In the genomic region with DNA sequence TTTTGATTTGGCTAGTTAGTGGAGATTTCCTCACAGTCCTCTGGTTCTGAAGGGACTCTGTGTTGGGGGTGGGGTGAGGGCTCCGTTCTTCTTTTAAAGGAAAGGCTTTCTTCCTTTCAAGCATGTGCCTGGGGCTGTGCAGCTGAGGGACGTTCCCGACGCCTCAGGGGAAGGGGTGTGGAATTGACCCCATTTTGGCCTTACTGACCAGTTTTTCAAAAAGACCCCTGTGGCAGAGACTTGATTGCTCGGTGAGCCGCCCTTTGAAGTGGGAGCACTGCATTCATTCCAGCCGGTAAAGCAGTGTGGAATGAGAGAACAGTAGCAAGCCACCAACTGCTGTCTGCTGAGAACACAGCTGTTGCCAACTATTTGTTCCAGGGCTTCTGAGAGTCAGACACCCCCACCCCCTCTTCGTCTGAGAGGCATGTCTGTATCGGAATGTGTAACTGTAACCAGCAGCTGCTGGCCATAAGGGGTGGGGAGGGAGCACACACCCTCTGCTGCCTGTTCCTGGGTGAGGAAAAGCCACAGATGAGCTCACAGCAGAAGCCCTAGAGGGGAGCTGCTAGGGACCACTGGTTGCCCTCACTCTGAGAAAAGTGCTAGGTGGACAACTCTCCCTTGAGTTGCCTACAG, we compare ENCODE assay signal across 8 cellular contexts. TPM values are rescaled to one million over a fixed set of nuclear protein-coding genes. Genes with fewer than 3 reads are reported as not detected.
DNase-seq lines count a peak whose midpoint lies in the region; ATAC-seq and TF ChIP-seq lines count a peak whose summit lies in the region.

No MANE protein-coding gene starts in this region.

- POLR2A ChIA-PET in activated CD8-positive, alpha-beta T cell treated with anti-CD3 and anti-CD28 coated beads for 36 hours (lab: Charles Lee): interaction anchor here (1.1 to 1.8 kb wide), 4 partner anchors 10 to 415 kb away, joined by 3 to 5 read pairs (median 4); no protein-coding TSS in a partner anchor
- POLR2A ChIA-PET in HEK293T (lab: Yijun Ruan, JAX): interaction anchor here (0.9 kb wide), 1 partner anchor 11 kb away, joined by 4 read pairs; no protein-coding TSS in a partner anchor

- no peak for TF ChIP-seq CTCF in HFF-Myc (IDR thresholded peaks at IDR 0.05; ENCODE audit: low read depth, low read length, missing control alignments)
- TF ChIP-seq CTCF in activated CD8-positive, alpha-beta T cell treated with anti-CD3 and anti-CD28 coated beads for 36 hours (IDR thresholded peaks at IDR 0.05): no peak
- TF ChIP-seq CTCF in gastroesophageal sphincter (IDR thresholded peaks at IDR 0.05): peak in 1 of 4 experiments; percentile 2

- no peaks in the 10 kb centered on the region for H3K27me3 ChIP-seq in gastroesophageal sphincter

- no peak overlapping the region for H3K27ac Mint-ChIP-seq in activated CD8-positive, alpha-beta T cell treated with anti-CD3 and anti-CD28 coated beads for 36 hours

- no peaks in the 10 kb centered on the region for H3K36me3 ChIP-seq in gastroesophageal sphincter

- intact Hi-C loops in activated CD8-positive, alpha-beta T cell treated with anti-CD3 and anti-CD28 coated beads for 36 hours (cut with micrococcal nuclease): no loop called here

- WGBS in gastroesophageal sphincter (ENCODE audit: low coverage in 1 of 2), 2 donors: 0% methylated on average over 3 of the region's 9 CpGs

- DNase-seq in HFF-Myc (ENCODE audit: extremely low read depth, low read depth): peak; percentile 90
- DNase-seq in activated CD8-positive, alpha-beta T cell treated with anti-CD3 and anti-CD28 coated beads for 36 hours: peak; percentile 53
- peak in 37 of 56 donors; percentile 11 to 55 (median 32) for DNase-seq in nucleus accumbens (lab: John Stamatoyannopoulos, UW)
- DNase-seq in HEK293T (ENCODE audit: extremely low spot score): no peak

- peak; percentile 34 for TF ChIP-seq EP300 in gastroesophageal sphincter (IDR thresholded peaks at IDR 0.05)

- peak overlapping the region; percentile 95 to 99 (median 96) for H3K27ac ChIP-seq in gastroesophageal sphincter

- peaks cover 13% of the 10 kb centered on the region for H3K36me3 Mint-ChIP-seq in activated CD8-positive, alpha-beta T cell treated with anti-CD3 and anti-CD28 coated beads for 36 hours (ENCODE audit: low read depth)

- CTCF ChIA-PET in activated CD8-positive, alpha-beta T cell treated with anti-CD3 and anti-CD28 coated beads for 36 hours (lab: Charles Lee): interaction anchor here (1.2 to 3.2 kb wide), 4 partner anchors 13 to 47 kb away, joined by 4 to 13 read pairs (median 6); no protein-coding TSS in a partner anchor
- CTCF ChIA-PET in HEK293T (lab: Yijun Ruan, JAX): interaction anchor here (0.7 to 2.5 kb wide), 3 partner anchors 12 to 557 kb away, joined by 3 to 6 read pairs (median 3); no protein-coding TSS in a partner anchor

- H3K4me1 Mint-ChIP-seq in activated CD8-positive, alpha-beta T cell treated with anti-CD3 and anti-CD28 coated beads for 36 hours (ENCODE audit: low read depth): peaks cover 65% of the 10 kb centered on the region

- H3K4me3 Mint-ChIP-seq in activated CD8-positive, alpha-beta T cell treated with anti-CD3 and anti-CD28 coated beads for 36 hours: peak overlapping the region; percentile 14

- peak; percentile 59 for ATAC-seq in activated CD8-positive, alpha-beta T cell treated with anti-CD3 and anti-CD28 coated beads for 36 hours
- ATAC-seq in gastroesophageal sphincter (peak; percentile 85), GM18511 (IDR thresholded peaks at IDR 0.05; ENCODE audit: unreplicated experiment) (no peak), HG02938 (IDR thresholded peaks at IDR 0.05; ENCODE audit: unreplicated experiment) (no peak), HG03196 (IDR thresholded peaks at IDR 0.05; ENCODE audit: unreplicated experiment) (no peak)

- H3K27me3 Mint-ChIP-seq in activated CD8-positive, alpha-beta T cell treated with anti-CD3 and anti-CD28 coated beads for 36 hours: no peaks in the 10 kb centered on the region

- peak overlapping the region; percentile 35 for H3K4me3 ChIP-seq in HFF-Myc (replicated peaks; ENCODE audit: low read depth, low read length)
- H3K4me3 ChIP-seq in gastroesophageal sphincter: peak overlapping the region; percentile 51 to 52

- peak; percentile 37 to 63 for TF ChIP-seq POLR2A in gastroesophageal sphincter (IDR thresholded peaks at IDR 0.05)

- H3K9me3 ChIP-seq in gastroesophageal sphincter: no peaks in the 10 kb centered on the region

- H3K4me1 ChIP-seq in gastroesophageal sphincter: peaks cover 41 to 100% (median 77%) of the 10 kb centered on the region in 3 donors

- H3K9me3 Mint-ChIP-seq in activated CD8-positive, alpha-beta T cell treated with anti-CD3 and anti-CD28 coated beads for 36 hours: no peaks in the 10 kb centered on the region

TF ChIP-seq in HEK293T, 16 proteins besides CTCF, POLR2A, EP300 and RAD21:
- TF ChIP-seq, protein P1, sequence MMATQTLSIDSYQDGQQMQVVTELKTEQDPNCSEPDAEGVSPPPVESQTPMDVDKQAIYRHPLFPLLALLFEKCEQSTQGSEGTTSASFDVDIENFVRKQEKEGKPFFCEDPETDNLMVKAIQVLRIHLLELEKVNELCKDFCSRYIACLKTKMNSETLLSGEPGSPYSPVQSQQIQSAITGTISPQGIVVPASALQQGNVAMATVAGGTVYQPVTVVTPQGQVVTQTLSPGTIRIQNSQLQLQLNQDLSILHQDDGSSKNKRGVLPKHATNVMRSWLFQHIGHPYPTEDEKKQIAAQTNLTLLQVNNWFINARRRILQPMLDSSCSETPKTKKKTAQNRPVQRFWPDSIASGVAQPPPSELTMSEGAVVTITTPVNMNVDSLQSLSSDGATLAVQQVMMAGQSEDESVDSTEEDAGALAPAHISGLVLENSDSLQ (IDR thresholded peaks at IDR 0.05): no peak
- no peak for TF ChIP-seq ARNT (IDR thresholded peaks at IDR 0.05)
- no peak for TF ChIP-seq ELF4 (IDR thresholded peaks at IDR 0.05)
- no peak for TF ChIP-seq ZNF384 (IDR thresholded peaks at IDR 0.05)
- no peak for TF ChIP-seq FOXK2 (IDR thresholded peaks at IDR 0.05)
- TF ChIP-seq SUZ12 (IDR thresholded peaks at IDR 0.05): no peak
- no peak for TF ChIP-seq TARDBP (IDR thresholded peaks at IDR 0.05)
- no peak for TF ChIP-seq LEF1 (IDR thresholded peaks at IDR 0.05; ENCODE audit: borderline replicate concordance)
- TF ChIP-seq NFRKB (IDR thresholded peaks at IDR 0.05): no peak
- no peak for TF ChIP-seq L3MBTL2 (conservative IDR thresholded peaks at IDR 0.05)
- no peak for TF ChIP-seq HDGF (IDR thresholded peaks at IDR 0.05; ENCODE audit: borderline replicate concordance)
- TF ChIP-seq CTBP1 (IDR thresholded peaks at IDR 0.05; ENCODE audit: borderline replicate concordance): no peak

RNA-seq across cellular contexts. Expression of a gene that starts 33.1 kb away (rescaled TPM):
- total RNA-seq in activated CD8-positive, alpha-beta T cell treated with anti-CD3 and anti-CD28 coated beads for 36 hours: 10 to 100 TPM; 11.4 to 12.7 TPM
- 100 to 1,000 TPM; 125 to 142 (median 132) TPM for total RNA-seq in gastroesophageal sphincter

Comparison
In these comparisons a context has a peak if more than half of its experiments do, and no peak if none do; other contexts are left out.
1. ATAC-seq: peak in activated CD8-positive, alpha-beta T cell treated with anti-CD3 and anti-CD28 coated beads for 36 hours (single experiment) and gastroesophageal sphincter (single experiment); none in GM18511 (single experiment), HG02938 (single experiment) and HG03196 (single experiment).
2. RNA of a gene that starts 33.1 kb away (total RNA-seq): 125 to 142 TPM in gastroesophageal sphincter; 11.4 to 12.7 TPM in activated CD8-positive, alpha-beta T cell treated with anti-CD3 and anti-CD28 coated beads for 36 hours; every median in the first group is over 4 times any median in the second.